1 cellular context compared by ENCODE assay signal in genomic region chr22:24181088-24181995, GRCh38.
TF ChIP-seq lines count a peak whose summit lies in the region.

SUSD2 (plus strand) TSS chr22:24181487; CDS start chr22:24181520, 33 bp downstream.

TF ChIP-seq in HepG2, 621 proteins besides CTCF, POLR2A, EP300 and RAD21 (continued from another document and continues in another):
- TF ChIP-seq LRRFIP1 (CRISPR knock-in tag; conservative IDR thresholded peaks at IDR 0.05) (no peak), SOX6 (IDR thresholded peaks at IDR 0.05) (no peak), SOX6 (CRISPR knock-in tag; IDR thresholded peaks at IDR 0.05) (no peak), MYC (CRISPR knock-in tag; IDR thresholded peaks at IDR 0.05; ENCODE audit: borderline replicate concordance) (peak; percentile 53; the same call in 1 of the 2 replicates), POLR2G (IDR thresholded peaks at IDR 0.05; ENCODE audit: low read depth, low read length) (peak; percentile 42; the same call in 1 of the 2 replicates), ZNF44 (CRISPR knock-in tag; IDR thresholded peaks at IDR 0.05) (no peak), LCORL (IDR thresholded peaks at IDR 0.05) (no peak), LCORL (CRISPR knock-in tag; IDR thresholded peaks at IDR 0.05) (peak; percentile 75), ZNF264 (CRISPR knock-in tag; IDR thresholded peaks at IDR 0.05) (peak; percentile 22; the same call in 1 of the 2 replicates), CSRNP1 (CRISPR knock-in tag; IDR thresholded peaks at IDR 0.05) (no peak), NONO (IDR thresholded peaks at IDR 0.05) (no peak), NONO (CRISPR knock-in tag; conservative IDR thresholded peaks at IDR 0.05) (peak; percentile 77), ZNF614 (CRISPR knock-in tag; IDR thresholded peaks at IDR 0.05; ENCODE audit: borderline replicate concordance) (no peak; the same call in 1 of the 2 replicates), AGO2 (optimal IDR thresholded peaks at IDR 0.05; ENCODE audit: low read depth, low read length) (peak; percentile 76), SALL1 (CRISPR knock-in tag; IDR thresholded peaks at IDR 0.05) (peak; percentile 51; the same call in 1 of the 2 replicates), KLF12 (CRISPR knock-in tag; IDR thresholded peaks at IDR 0.05; ENCODE audit: borderline replicate concordance) (peak; percentile 81; the same call in 1 of the 2 replicates), UBTF (CRISPR knock-in tag; IDR thresholded peaks at IDR 0.05) (peak; percentile 74), GATAD2A (CRISPR knock-in tag; IDR thresholded peaks at IDR 0.05) (peak; percentile 8; the same call in 1 of the 2 replicates), NFKB2 (CRISPR knock-in tag; IDR thresholded peaks at IDR 0.05; ENCODE audit: borderline replicate concordance) (0 out of 2 replicates have a peak, but pooled peaks have one; percentile 9), MAFF (IDR thresholded peaks at IDR 0.05; ENCODE audit: low read depth, low read length) (peak; percentile 29; the same call in 1 of the 2 replicates), ZNF883 (CRISPR knock-in tag; IDR thresholded peaks at IDR 0.05; ENCODE audit: not compliant biosample characterization) (no peak), MED1 (CRISPR knock-in tag; IDR thresholded peaks at IDR 0.05) (peak; percentile 30; the same call in 1 of the 2 replicates), ZBTB7B (CRISPR knock-in tag; IDR thresholded peaks at IDR 0.05) (peak; percentile 67; the same call in 1 of the 2 replicates), ETV5 (CRISPR knock-in tag; IDR thresholded peaks at IDR 0.05; ENCODE audit: borderline replicate concordance) (peak; percentile 77), PCBP1 (IDR thresholded peaks at IDR 0.05; ENCODE audit: borderline replicate concordance, low read depth, low read length) (no peak), ZNF609 (CRISPR knock-in tag; IDR thresholded peaks at IDR 0.05; ENCODE audit: borderline replicate concordance) (peak; percentile 38; the same call in 1 of the 2 replicates), HNF1A (IDR thresholded peaks at IDR 0.05; ENCODE audit: low read depth) (no peak), HNF1A (CRISPR knock-in tag; IDR thresholded peaks at IDR 0.05; ENCODE audit: borderline replicate concordance) (peak; percentile 31; the same call in 1 of the 2 replicates), RBFOX2 (IDR thresholded peaks at IDR 0.05; ENCODE audit: low read depth, low read length) (0 out of 2 replicates have a peak, but pooled peaks have one; percentile 30), ZNF160 (CRISPR knock-in tag; IDR thresholded peaks at IDR 0.05) (no peak), KDM2A (CRISPR knock-in tag; IDR thresholded peaks at IDR 0.05; ENCODE audit: borderline replicate concordance, low read depth) (peak; percentile 63; the same call in 1 of the 2 replicates), POLR2AphosphoS5 (IDR thresholded peaks at IDR 0.05; ENCODE audit: low read depth, low read length) (0 out of 2 replicates have a peak, but pooled peaks have one; percentile 19), HNF4G (IDR thresholded peaks at IDR 0.05; ENCODE audit: borderline replicate concordance, low read depth, low read length) (peak; percentile 76), HNF4G (CRISPR knock-in tag; IDR thresholded peaks at IDR 0.05; ENCODE audit: borderline replicate concordance, low read depth) (no peak), SOX13 (IDR thresholded peaks at IDR 0.05) (no peak), SOX13 (CRISPR knock-in tag; conservative IDR thresholded peaks at IDR 0.05 in 1 of 2, IDR thresholded peaks at IDR 0.05 in 1 of 2) (peak in 1 of 2 experiments; percentile 41; a peak in 1 of 4 replicates), SP5 (CRISPR knock-in tag; IDR thresholded peaks at IDR 0.05; ENCODE audit: borderline replicate concordance, low read depth) (peak; percentile 43; the same call in 1 of the 2 replicates), ZNF546 (CRISPR knock-in tag; conservative IDR thresholded peaks at IDR 0.05) (0 out of 2 replicates have a peak, but pooled peaks have one; percentile 60), RCOR2 (CRISPR knock-in tag; IDR thresholded peaks at IDR 0.05) (peak; percentile 57; the same call in 1 of the 2 replicates), ZNF891 (CRISPR knock-in tag; IDR thresholded peaks at IDR 0.05) (0 out of 2 replicates have a peak, but pooled peaks have one; percentile 20), ZNF451 (CRISPR knock-in tag; IDR thresholded peaks at IDR 0.05) (0 out of 2 replicates have a peak, but pooled peaks have one; percentile 27), DDIT3 (CRISPR knock-in tag; IDR thresholded peaks at IDR 0.05) (no peak), HOXA5 (CRISPR knock-in tag; IDR thresholded peaks at IDR 0.05) (0 out of 2 replicates have a peak, but pooled peaks have one; percentile 38), TAF1 (CRISPR knock-in tag; IDR thresholded peaks at IDR 0.05) (peak; percentile 45), NR2F6 (IDR thresholded peaks at IDR 0.05) (no peak), NR2F6 (CRISPR knock-in tag; IDR thresholded peaks at IDR 0.05) (0 out of 2 replicates have a peak, but pooled peaks have one; percentile 22)
